9 cellular contexts compared by ENCODE assay signal in genomic region chr1:3610165-3610822, GRCh38. TPM values are rescaled to one million over a fixed set of nuclear protein-coding genes. Genes with fewer than 3 reads are reported as not detected.
DNase-seq lines count a peak whose midpoint lies in the region; ATAC-seq and TF ChIP-seq lines count a peak whose summit lies in the region.
"Had no signal": no experiment of that assay in that cellular context is flagged by ENCODE, and none has a peak within 500 bp of the region (broad histone marks: within the 10 kb centered on the region; RNA-seq: fewer than 3 reads in every experiment).

No MANE protein-coding gene starts in this region.

- H3K27ac ChIP-seq in left ventricle myocardium inferior (replicated peaks) (no peak overlapping the region), right atrium auricular region (no peak overlapping the region), iPS-20b (ENCODE audit: low read length) (no peak overlapping the region), vagina (no peak overlapping the region)

- H3K4me1 ChIP-seq in left ventricle myocardium inferior (peaks cover 18% of the 10 kb centered on the region), right atrium auricular region (peaks cover 0 to 21% of the 10 kb centered on the region in 2 donors), iPS-20b (ENCODE audit: insufficient read depth, low read length) (peaks cover 16% of the 10 kb centered on the region), vagina (peaks cover 30% of the 10 kb centered on the region)

- no peaks in the 10 kb centered on the region for H3K9me3 ChIP-seq in left ventricle myocardium inferior (replicated peaks)
- H3K9me3 ChIP-seq in right atrium auricular region, result no peaks in the 10 kb centered on the region
- no peaks in the 10 kb centered on the region for H3K9me3 ChIP-seq in iPS-20b (ENCODE audit: insufficient read depth, low read depth, low read length)
- no peaks in the 10 kb centered on the region for H3K9me3 ChIP-seq in vagina

- intact Hi-C loops in left ventricle myocardium inferior (cut with micrococcal nuclease), result no loop called here
- intact Hi-C loops in vagina (cut with DNase I), result no loop called here

- DNase-seq in left ventricle myocardium inferior, result no peak
- DNase-seq in right atrium auricular region (ENCODE audit: low spot score), result no peak
- DNase-seq in vagina (ENCODE audit: extremely low spot score in 2 of 2), result no peak
- no peak for DNase-seq in stimulated activated CD4-positive, alpha-beta T cell treated with anti-CD3 and anti-CD28 coated beads, Interleukin-4, amount 100 ng/mL, for 1 hour
- DNase-seq in activated CD4-positive, CD25-positive, alpha-beta regulatory T cell (lab: John Stamatoyannopoulos, UW), result no peak
- DNase-seq: NCI-H187 had no signal

- H3K27me3 ChIP-seq in left ventricle myocardium inferior (ENCODE audit: low read depth) (peaks cover 94% of the 10 kb centered on the region), right atrium auricular region (peaks cover 0 to 6% of the 10 kb centered on the region in 2 donors), iPS-20b (ENCODE audit: insufficient read depth, low read length) (peaks cover 24% of the 10 kb centered on the region), vagina (peaks cover 5% of the 10 kb centered on the region)

- H3K36me3 ChIP-seq in left ventricle myocardium inferior (no peaks in the 10 kb centered on the region), right atrium auricular region (no peaks in the 10 kb centered on the region), iPS-20b (ENCODE audit: insufficient read depth, low read depth, low read length) (no peaks in the 10 kb centered on the region), vagina (no peaks in the 10 kb centered on the region)

- TF ChIP-seq POLR2A in vagina (IDR thresholded peaks at IDR 0.05), result no peak

- TF ChIP-seq CTCF in left ventricle myocardium inferior (IDR thresholded peaks at IDR 0.05; ENCODE audit: borderline replicate concordance) (no peak), right atrium auricular region (IDR thresholded peaks at IDR 0.05) (no peak), vagina (IDR thresholded peaks at IDR 0.05) (no peak)

- peak overlapping the region; percentile 67; the same call in 1 of the 2 replicates for H3K9ac ChIP-seq in iPS-20b (ENCODE audit: low read depth, low read length)

- H3K4me3 ChIP-seq in left ventricle myocardium inferior (peak overlapping the region; percentile 60), right atrium auricular region (peak overlapping the region in 1 of 2 donors; percentile 56), iPS-20b (ENCODE audit: low read length) (peak overlapping the region; percentile 74), vagina (peak overlapping the region; percentile 38 to 53)

- ATAC-seq in SK-N-SH treated with all-trans-retinoic acid at 6 μM for 48 hours (peak; percentile 12), GM19023 (IDR thresholded peaks at IDR 0.05; ENCODE audit: unreplicated experiment) (no peak)

TF ChIP-seq in SK-N-SH treated with all-trans-retinoic acid at 6 μM for 48 hours, 23 proteins besides CTCF, POLR2A, EP300 and RAD21:
- TF ChIP-seq ZNF565 (CRISPR knock-in tag; conservative IDR thresholded peaks at IDR 0.05; ENCODE audit: low read depth) (no peak), PATZ1 (CRISPR knock-in tag; IDR thresholded peaks at IDR 0.05; ENCODE audit: borderline replicate concordance) (no peak), ZNF8 (CRISPR knock-in tag; IDR thresholded peaks at IDR 0.05) (no peak)

RNA-seq across cellular contexts. Expression of gene MEGF6, which starts 1.0 kb away (rescaled TPM):
- total RNA-seq in left ventricle myocardium inferior, result 9.5 TPM
- total RNA-seq in right atrium auricular region, result 10 to 100 TPM; 14.9 to 32.6 TPM
- 37.6 TPM for total RNA-seq in vagina

RNA-seq across cellular contexts. Expression of gene TPRG1L, which starts 14.5 kb away (rescaled TPM):
- total RNA-seq in left ventricle myocardium inferior, result 54.0 TPM
- total RNA-seq in right atrium auricular region, result 10 to 100 TPM; 30.0 to 33.3 TPM
- 44.9 TPM for total RNA-seq in vagina

RNA-seq across cellular contexts. Expression of gene WRAP73, which starts 39.6 kb away (rescaled TPM):
- total RNA-seq in left ventricle myocardium inferior (12.7 TPM), right atrium auricular region (10 to 100 TPM in 1 of 2 donors, 1 to 10 TPM in 1; 6.8 to 11.4 TPM), vagina (23.3 TPM)

RNA-seq across cellular contexts. Expression of gene TP73, which starts 42.0 kb away (rescaled TPM):
- total RNA-seq in left ventricle myocardium inferior, result 0.05 TPM
- under 1 TPM in 1 of 2 donors, not detected in 1; 0.16 TPM for total RNA-seq in right atrium auricular region
- 8.1 TPM for total RNA-seq in vagina
